Comparison of ENCODE assay signal across 34 cellular contexts in the genomic region with DNA sequence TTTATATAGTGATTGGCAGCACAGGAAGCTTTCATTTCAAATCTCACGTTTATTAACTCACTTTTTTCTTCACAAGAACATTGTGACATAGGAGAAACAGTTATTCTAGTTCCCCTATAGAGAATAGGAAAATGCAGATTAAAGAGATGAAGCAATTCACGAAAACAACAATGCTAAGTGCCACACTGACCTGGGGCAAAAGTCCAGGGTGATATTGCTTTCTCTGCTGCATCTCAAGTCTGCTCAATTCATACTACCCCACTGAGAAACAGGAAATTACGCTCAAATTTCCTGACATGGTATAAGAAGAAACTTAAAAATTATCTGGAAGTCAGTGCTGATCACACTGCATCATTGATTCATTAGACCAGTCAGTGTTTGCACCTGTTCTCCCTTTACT.
"Had no signal": no experiment of that assay in that cellular context is flagged by ENCODE, and none has a peak within 500 bp of the region (broad histone marks: within the 10 kb centered on the region; RNA-seq: fewer than 3 reads in every experiment).

No MANE protein-coding gene starts in this region.

- H3K36me3 ChIP-seq: MG63 had no signal

- H3K4me3 ChIP-seq: MG63 had no signal

- H3K9me3 ChIP-seq: MG63 had no signal

- DNase-seq: Karpas-422, Kasumi-1, MG63, MM.1S, MV-4-11, NCI-H1048, NCI-H1092, NCI-H1092 treated with DMSO at 0.1 percent for 48 hours, NCI-H1105, NCI-H1105 treated with DMSO at 0.1 percent for 48 hours, NCI-H1417, NCI-H1417 treated with DMSO at 0.1 percent for 48 hours, NCI-H1436, NCI-H1436 treated with DMSO at 0.1 percent for 48 hours, NCI-H146, NCI-H1694, NCI-H1694 treated with DMSO at 0.1 percent for 48 hours, NCI-H187, NCI-H187 treated with DMSO at 0.1 percent for 48 hours, NCI-H1930, NCI-H2029, NCI-H2029 treated with DMSO at 0.1 percent for 48 hours, NCI-H2081, NCI-H2081 treated with DMSO at 0.1 percent for 48 hours, NCI-H2107, NCI-H2171, NCI-H2171 treated with DMSO at 0.1 percent for 48 hours, NCI-H2227 treated with DMSO at 0.1 percent for 48 hours, NCI-H226, NCI-H345, NCI-H446, NCI-H446 treated with DMSO at 0.1 percent for 48 hours, NCI-H510A, NCI-H510A treated with DMSO at 0.1 percent for 48 hours had no signal

- H3K27me3 ChIP-seq: MG63 had no signal
